In genomic region chr19:35628264-35628564, GRCh38 we compare ENCODE assay signal across 10 cellular contexts. TPM values are rescaled to one million over a fixed set of nuclear protein-coding genes. Genes with fewer than 3 reads are reported as not detected.
DNase-seq lines count a peak whose midpoint lies in the region; ATAC-seq and TF ChIP-seq lines count a peak whose summit lies in the region.
"Had no signal": no experiment of that assay in that cellular context is flagged by ENCODE, and none has a peak within 500 bp of the region (broad histone marks: within the 10 kb centered on the region; RNA-seq: fewer than 3 reads in every experiment).

No MANE protein-coding gene starts in this region.

- H3K9me3 ChIP-seq in heart left ventricle (no peaks in the 10 kb centered on the region), body of pancreas (no peaks in the 10 kb centered on the region), mesodermal cell (ENCODE audit: control insufficient read depth, low read length) (no peaks in the 10 kb centered on the region), vagina (no peaks in the 10 kb centered on the region)

- DNase-seq in heart left ventricle, result no peak
- no peak for DNase-seq in Right ventricle myocardium superior
- DNase-seq in body of pancreas, result peak in 1 of 4 donors; percentile 8
- no peak for DNase-seq in vagina (ENCODE audit: extremely low spot score in 2 of 2)
- no peak for DNase-seq in HCEC 1CT
- no peak for DNase-seq in stimulated activated CD4-positive, alpha-beta T cell treated with anti-CD3 and anti-CD28 coated beads, Interleukin-2, amount 100 ng/mL, for 48 hours
- no peak for DNase-seq in NCI-H1436 (lab: John Stamatoyannopoulos, UW)

- 6 to 15% (median 7%) methylated on average over 9 of the region's 9 CpGs for WGBS in heart left ventricle, 4 donors
- WGBS in body of pancreas, 2 donors, result 8 to 9% methylated on average over 9 of the region's 9 CpGs
- 33 to 44% methylated on average over 8 to 9 of the region's 9 CpGs for WGBS in mesodermal cell (ENCODE audit: insufficient coverage in 2 of 2), 2 experiments

- H3K4me3 ChIP-seq in heart left ventricle (peak overlapping the region; percentile 50 to 100 (median 95)), body of pancreas (peak overlapping the region; percentile 34 to 75), mesodermal cell (ENCODE audit: extremely low read depth, insufficient read depth, low read length, poor library complexity, severe bottlenecking) (peak overlapping the region; percentile 100), vagina (peak overlapping the region; percentile 80 to 84)

- intact Hi-C loops in heart left ventricle (cut with DNase I), result loop anchor here in 2 of 10 donors (1.0 kb wide), 1 partner anchor 16 kb away; the partner anchor contains the start of gene HAUS5 (in 2 of the 2)
- intact Hi-C loops in Right ventricle myocardium superior (cut with DNase I), result no loop called here
- intact Hi-C loops in body of pancreas (cut with DNase I), result no loop called here
- intact Hi-C loops in vagina (cut with DNase I), result no loop called here

- TF ChIP-seq CTCF in heart left ventricle (IDR thresholded peaks at IDR 0.05) (no peak), body of pancreas (IDR thresholded peaks at IDR 0.05) (no peak), vagina (IDR thresholded peaks at IDR 0.05) (no peak)

- H3K27me3 ChIP-seq in heart left ventricle (no peaks in the 10 kb centered on the region), body of pancreas (no peaks in the 10 kb centered on the region), vagina (no peaks in the 10 kb centered on the region)

- H3K27ac ChIP-seq in heart left ventricle, result peak overlapping the region; percentile 75 to 96 (median 92)
- H3K27ac ChIP-seq in body of pancreas, result peak overlapping the region; percentile 66 to 94 (median 82)
- peak overlapping the region; percentile 93 for H3K27ac ChIP-seq in mesodermal cell (ENCODE audit: low read depth, low read length, severe bottlenecking)
- H3K27ac ChIP-seq in vagina, result peak overlapping the region; percentile 88

- TF ChIP-seq POLR2A in heart left ventricle (IDR thresholded peaks at IDR 0.05) (no peak), body of pancreas (IDR thresholded peaks at IDR 0.05) (no peak), vagina (IDR thresholded peaks at IDR 0.05) (no peak)

- peaks cover 0 to 34% (median 31%) of the 10 kb centered on the region in 9 donors for H3K36me3 ChIP-seq in heart left ventricle
- H3K36me3 ChIP-seq in body of pancreas (replicated peaks in 1 of 2; ENCODE audit: insufficient read depth in 1 of 2, low read depth in 2 of 2), result peaks cover 0 to 17% of the 10 kb centered on the region in 2 donors
- H3K36me3 ChIP-seq in mesodermal cell (ENCODE audit: control insufficient read depth, insufficient read depth, low read length), result peaks cover 29% of the 10 kb centered on the region
- H3K36me3 ChIP-seq in vagina, result peaks cover 0 to 30% of the 10 kb centered on the region in 2 donors

- ATAC-seq in heart left ventricle (no peak), Right ventricle myocardium superior (ENCODE audit: poor library complexity) (no peak), body of pancreas (no peak)

- peaks cover 4 to 25% (median 14%) of the 10 kb centered on the region in 12 donors for H3K4me1 ChIP-seq in heart left ventricle
- peaks cover 23% of the 10 kb centered on the region for H3K4me1 ChIP-seq in body of pancreas
- peaks cover 4% of the 10 kb centered on the region for H3K4me1 ChIP-seq in mesodermal cell (ENCODE audit: control insufficient read depth, insufficient read depth, low read length, poor library complexity, severe bottlenecking)
- peaks cover 23% of the 10 kb centered on the region for H3K4me1 ChIP-seq in vagina

RNA-seq across cellular contexts. Expression of gene RBM42, which starts 0.6 kb away (rescaled TPM):
- total RNA-seq in heart left ventricle (10 to 100 TPM; 47.4 to 70.0 (median 57.5) TPM), Right ventricle myocardium superior (48.9 TPM), body of pancreas (10 to 100 TPM; 26.7 to 65.3 TPM), vagina (54.3 TPM)
- 10 to 100 TPM; 63.1 to 89.2 TPM for polyA plus RNA-seq in heart left ventricle
- polyA plus RNA-seq in mesodermal cell (2013, experiment 1 of 2), result 93.4 TPM
- polyA plus RNA-seq in mesodermal cell (2013, experiment 2 of 2), result 76.0 TPM

RNA-seq across cellular contexts. Expression of gene ETV2, which starts 13.3 kb away (rescaled TPM):
- 1 to 10 TPM in 1 of 9 donors, under 1 TPM in 6, not detected in 2; 0.23 to 1.6 (median 0.62) TPM for total RNA-seq in heart left ventricle
- 1 to 10 TPM in 1 of 2 donors, under 1 TPM in 1; 0.46 to 1.3 TPM for polyA plus RNA-seq in heart left ventricle
- 0.32 TPM for total RNA-seq in Right ventricle myocardium superior
- total RNA-seq in body of pancreas, result not detected
- polyA plus RNA-seq in mesodermal cell (2013, experiment 1 of 2), result 6.1 TPM
- polyA plus RNA-seq in mesodermal cell (2013, experiment 2 of 2), result 4.3 TPM
- total RNA-seq in vagina, result not detected
- total RNA-seq: Daoy had no signal

RNA-seq across cellular contexts. Expression of gene HAUS5, which starts 15.7 kb away (rescaled TPM):
- total RNA-seq in heart left ventricle (1 to 10 TPM; 1.9 to 9.0 (median 3.9) TPM), Right ventricle myocardium superior (3.3 TPM), body of pancreas (10 to 100 TPM in 1 of 2 donors, 1 to 10 TPM in 1; 9.6 to 14.5 TPM), vagina (11.0 TPM)
- polyA plus RNA-seq in heart left ventricle, result 1 to 10 TPM; 3.8 to 4.9 TPM
- polyA plus RNA-seq in mesodermal cell (2013, experiment 1 of 2), result 16.1 TPM
- 14.8 TPM for polyA plus RNA-seq in mesodermal cell (2013, experiment 2 of 2)

RNA-seq across cellular contexts. Expression of gene COX6B1, which starts 19.9 kb away (rescaled TPM):
- total RNA-seq in heart left ventricle (1,000 to 10,000 TPM in 8 of 9 donors, 100 to 1,000 TPM in 1; 944 to 3,219 (median 1,334) TPM), Right ventricle myocardium superior (1,337 TPM), body of pancreas (100 to 1,000 TPM; 134 to 151 TPM), vagina (265 TPM)
- 1,000 to 10,000 TPM; 1,378 to 4,659 TPM for polyA plus RNA-seq in heart left ventricle
- 589 TPM for polyA plus RNA-seq in mesodermal cell (2013, experiment 1 of 2)
- 508 TPM for polyA plus RNA-seq in mesodermal cell (2013, experiment 2 of 2)

RNA-seq across cellular contexts. Expression of gene UPK1A, which starts 38.1 kb away (rescaled TPM):
- not detected for total RNA-seq in heart left ventricle
- not detected for polyA plus RNA-seq in heart left ventricle
- total RNA-seq in Right ventricle myocardium superior, result not detected
- not detected for total RNA-seq in body of pancreas
- 0.22 TPM for polyA plus RNA-seq in mesodermal cell (2013, experiment 1 of 2)
- polyA plus RNA-seq in mesodermal cell (2013, experiment 2 of 2), result not detected
- total RNA-seq in vagina, result 9.1 TPM
- total RNA-seq: Daoy, pulmonary artery endothelial cell had no signal
